In the genomic region with DNA sequence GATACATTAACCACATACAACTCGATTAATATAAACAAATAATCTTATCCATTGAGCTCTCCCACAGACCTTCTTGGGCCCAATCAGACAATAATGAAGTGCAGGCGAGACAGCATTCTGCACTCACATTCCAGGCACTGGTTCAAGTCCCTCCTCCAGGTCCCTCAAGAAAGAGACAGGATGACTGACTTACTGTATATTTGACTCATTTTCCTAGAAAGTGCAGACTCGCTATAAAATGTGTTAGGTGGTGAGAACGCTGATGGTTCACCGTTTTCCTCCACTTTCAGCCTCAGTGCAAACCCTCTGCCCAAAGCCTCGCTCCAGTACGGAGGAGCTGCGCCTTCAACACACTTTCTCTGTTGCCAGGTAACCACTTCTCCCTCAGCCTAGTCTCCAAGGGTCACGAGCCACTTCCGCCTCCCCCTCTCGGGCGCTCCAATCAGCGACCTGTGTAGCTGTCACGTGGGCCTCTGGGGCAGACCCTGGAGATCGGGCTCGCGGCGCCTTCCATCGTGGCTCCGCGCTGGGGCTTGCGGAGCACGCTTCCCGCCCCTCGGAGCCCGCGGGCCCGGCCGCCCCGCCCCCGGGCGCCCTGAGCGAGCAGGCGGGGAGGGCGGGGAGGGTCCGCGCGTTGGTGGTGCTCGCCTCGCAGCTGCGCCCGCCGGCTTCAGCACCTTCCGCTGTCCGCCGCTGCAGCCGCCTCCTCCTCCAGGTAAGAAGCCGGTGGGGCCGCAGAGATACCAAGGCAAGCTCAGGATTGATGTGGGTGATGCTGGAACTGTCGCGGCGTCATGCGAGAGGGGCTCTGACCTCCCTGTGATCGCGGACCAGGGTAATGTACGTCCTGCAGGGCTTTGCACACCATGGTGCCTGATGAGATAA, we compare ENCODE assay signal across 1 cellular context.
TF ChIP-seq lines count a peak whose summit lies in the region.

TSS of gene WDR17 (plus strand) at position 477 of the 885 bp plus-strand sequence. CDS start 45,740 bp downstream, outside the sequence.

TF ChIP-seq in A549, 52 proteins besides CTCF, POLR2A, EP300 and RAD21 (continued from another document):
- TF ChIP-seq PBX3 (IDR thresholded peaks at IDR 0.05) = no peak
- no peak for TF ChIP-seq EHMT2 (IDR thresholded peaks at IDR 0.05; ENCODE audit: low read depth)
- no peak for TF ChIP-seq ZSCAN20 (CRISPR knock-in tag; IDR thresholded peaks at IDR 0.05)
- no peak for TF ChIP-seq MAFK (IDR thresholded peaks at IDR 0.05; ENCODE audit: partially characterized antibody)
- TF ChIP-seq FOSB (CRISPR knock-in tag; IDR thresholded peaks at IDR 0.05) = no peak
- no peak for TF ChIP-seq SMC3 (IDR thresholded peaks at IDR 0.05)
- no peak for TF ChIP-seq ZNF302 (CRISPR knock-in tag; IDR thresholded peaks at IDR 0.05)
- peak in 1 of 2 experiments; percentile 37; a peak in 1 of 5 replicates for TF ChIP-seq JUN (IDR thresholded peaks at IDR 0.05)
- TF ChIP-seq, protein P1, sequence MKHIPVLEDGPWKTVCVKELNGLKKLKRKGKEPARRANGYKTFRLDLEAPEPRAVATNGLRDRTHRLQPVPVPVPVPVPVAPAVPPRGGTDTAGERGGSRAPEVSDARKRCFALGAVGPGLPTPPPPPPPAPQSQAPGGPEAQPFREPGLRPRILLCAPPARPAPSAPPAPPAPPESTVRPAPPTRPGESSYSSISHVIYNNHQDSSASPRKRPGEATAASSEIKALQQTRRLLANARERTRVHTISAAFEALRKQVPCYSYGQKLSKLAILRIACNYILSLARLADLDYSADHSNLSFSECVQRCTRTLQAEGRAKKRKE (CRISPR knock-in tag; IDR thresholded peaks at IDR 0.05; ENCODE audit: low read depth) = no peak
- TF ChIP-seq HOXB13 (CRISPR knock-in tag; IDR thresholded peaks at IDR 0.05; ENCODE audit: low read depth) = no peak
- no peak for TF ChIP-seq HEYL (CRISPR knock-in tag; IDR thresholded peaks at IDR 0.05)
- TF ChIP-seq HMGXB4 (CRISPR knock-in tag; IDR thresholded peaks at IDR 0.05; ENCODE audit: borderline replicate concordance) = no peak
- TF ChIP-seq JUNB (IDR thresholded peaks at IDR 0.05) = no peak
TF ChIP-seq in A549: peak in this region for 5.
